1 cellular context compared by ENCODE assay signal in the genomic region with DNA sequence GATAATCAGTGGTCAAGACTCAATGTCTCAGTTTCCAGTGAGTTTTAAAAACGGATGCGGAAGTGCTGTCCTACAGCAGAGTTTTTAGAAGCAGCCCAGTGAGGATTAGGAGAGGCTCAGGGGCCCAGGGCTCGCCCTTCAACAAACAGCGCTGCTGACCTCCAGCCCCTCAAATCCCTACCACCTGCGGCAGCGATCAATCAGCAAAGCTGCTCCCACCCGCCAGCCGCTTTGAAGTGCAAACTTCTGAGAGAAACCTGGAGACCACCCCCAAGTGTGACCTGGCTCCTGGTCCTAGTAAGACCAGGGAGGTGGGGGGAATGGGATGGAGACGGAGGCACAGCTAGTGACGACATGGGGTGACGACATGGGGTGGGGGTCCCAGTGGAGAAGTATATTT.
TF ChIP-seq lines count a peak whose summit lies in the region.

No MANE protein-coding gene starts in this region.

TF ChIP-seq in H1, 55 proteins besides CTCF, POLR2A, EP300 and RAD21:
- TF ChIP-seq, protein P1, sequence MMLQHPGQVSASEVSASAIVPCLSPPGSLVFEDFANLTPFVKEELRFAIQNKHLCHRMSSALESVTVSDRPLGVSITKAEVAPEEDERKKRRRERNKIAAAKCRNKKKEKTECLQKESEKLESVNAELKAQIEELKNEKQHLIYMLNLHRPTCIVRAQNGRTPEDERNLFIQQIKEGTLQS (IDR thresholded peaks at IDR 0.05; ENCODE audit: insufficient read depth, low read depth, low read length): no peak
- TF ChIP-seq NANOG (IDR thresholded peaks at IDR 0.05; ENCODE audit: insufficient read depth, low read depth, low read length, poor library complexity, severe bottlenecking): peak; percentile 78
